ENCODE assay signal across 17 cellular contexts in genomic region chr1:173717238-173717637, GRCh38. TPM values are rescaled to one million over a fixed set of nuclear protein-coding genes. Genes with fewer than 3 reads are reported as not detected.
A peak's percentile ranks its signal among the peaks of the same experiment; 100 is the strongest.
DNase-seq lines count a peak whose midpoint lies in the region; ATAC-seq and TF ChIP-seq lines count a peak whose summit lies in the region.
"Had no signal": no experiment of that assay in that cellular context is flagged by ENCODE, and none has a peak within 500 bp of the region (broad histone marks: within the 10 kb centered on the region; RNA-seq: fewer than 3 reads in every experiment).

No MANE protein-coding gene starts in this region.

- no peaks in the 10 kb centered on the region; the same call in 1 of the 2 replicates for H4K20me1 ChIP-seq in BLaER1
- H4K20me1 ChIP-seq in GM23248 (ENCODE audit: insufficient read depth), result no peaks in the 10 kb centered on the region

- H3K4me3 ChIP-seq in BLaER1 (no peak overlapping the region), GM23248 (no peak overlapping the region), adipocyte (ENCODE audit: low read length) (peak overlapping the region; percentile 97), right lobe of liver (no peak overlapping the region), thyroid gland (replicated peaks in 1 of 3) (no peak overlapping the region)
- H3K4me3 ChIP-seq: uterus had no signal

- H3K9ac ChIP-seq in BLaER1 (no peak overlapping the region), GM23248 (peak overlapping the region; percentile 84; the same call in 1 of the 2 replicates), adipocyte (ENCODE audit: low read length) (no peak overlapping the region)

- H3K27me3 ChIP-seq in BLaER1 (no peaks in the 10 kb centered on the region), GM23248 (replicated peaks; ENCODE audit: insufficient read depth) (no peaks in the 10 kb centered on the region), adipocyte (replicated peaks; ENCODE audit: control insufficient read depth, insufficient read depth, low read length) (no peaks in the 10 kb centered on the region), right lobe of liver (no peaks in the 10 kb centered on the region), thyroid gland (no peaks in the 10 kb centered on the region)
- H3K27me3 ChIP-seq: uterus had no signal

- peak; percentile 26 for DNase-seq in GM23248
- DNase-seq in adipocyte (ENCODE audit: low read depth), result peak; percentile 8
- peak in 1 of 3 donors; percentile 72 for DNase-seq in right lobe of liver
- no peak for DNase-seq in thyroid gland
- DNase-seq in NCI-H1930 (lab: John Stamatoyannopoulos, UW), result no peak
- DNase-seq in DMS79 treated with DMSO at 0.1 percent for 48 hours (lab: John Stamatoyannopoulos, UW), result no peak
- DNase-seq in occipital lobe (lab: John Stamatoyannopoulos, UW), result no peak
- DNase-seq: NCI-H187 treated with DMSO at 0.1 percent for 48 hours; NCI-H69; retina; stimulated activated CD4-positive, alpha-beta T cell treated with anti-CD3 and anti-CD28 coated beads, Interleukin-4, amount 100 ng/mL, for 24 hours; stimulated activated naive CD4-positive, alpha-beta T cell; uterus had no signal

- TF ChIP-seq POLR2A in right lobe of liver (IDR thresholded peaks at IDR 0.05) (no peak), thyroid gland (IDR thresholded peaks at IDR 0.05) (no peak)

- no peak overlapping the region for H3K27ac ChIP-seq in BLaER1
- H3K27ac ChIP-seq in GM23248, result no peak overlapping the region
- H3K27ac ChIP-seq in right lobe of liver, result peak overlapping the region in 2 of 3 donors; percentile 93 to 94
- no peak overlapping the region for H3K27ac ChIP-seq in thyroid gland
- H3K27ac ChIP-seq: uterus had no signal

- no peaks in the 10 kb centered on the region for H3K9me2 ChIP-seq in GM23248 (ENCODE audit: insufficient read depth)

- ATAC-seq in right lobe of liver, result peak; percentile 67 to 78 (median 72)
- ATAC-seq: Right ventricle myocardium inferior had no signal

- no peak overlapping the region for H2AFZ ChIP-seq in GM23248

- peaks cover 26% of the 10 kb centered on the region for H3K36me3 ChIP-seq in BLaER1
- peaks cover 7% of the 10 kb centered on the region; the same call in 1 of the 2 replicates for H3K36me3 ChIP-seq in GM23248 (ENCODE audit: low read depth)
- H3K36me3 ChIP-seq in adipocyte (ENCODE audit: control insufficient read depth, insufficient read depth, low read length, severe bottlenecking), result peaks cover 6% of the 10 kb centered on the region
- no peaks in the 10 kb centered on the region for H3K36me3 ChIP-seq in right lobe of liver
- H3K36me3 ChIP-seq in thyroid gland, result no peaks in the 10 kb centered on the region
- H3K36me3 ChIP-seq: uterus had no signal

- H3K4me1 ChIP-seq in BLaER1 (peaks cover 16% of the 10 kb centered on the region), GM23248 (ENCODE audit: insufficient read depth) (peaks cover 24% of the 10 kb centered on the region), adipocyte (ENCODE audit: control insufficient read depth, insufficient read depth, low read length) (peaks cover 22% of the 10 kb centered on the region), right lobe of liver (peaks cover 0 to 21% (median 6%) of the 10 kb centered on the region in 4 donors), thyroid gland (peaks cover 8 to 9% of the 10 kb centered on the region in 2 donors)
- H3K4me1 ChIP-seq: uterus had no signal

- 42 to 47% methylated on average over 2 of the region's 2 CpGs for WGBS in GM23248 (ENCODE audit: low coverage in 1 of 2, low lambda C conversion rate in 2 of 2, missing lambda C conversion rate in 2 of 2), 2 experiments
- WGBS in right lobe of liver (ENCODE audit: insufficient coverage, low coverage, low lambda C conversion rate, missing lambda C conversion rate), result 14% methylated on average over 2 of the region's 2 CpGs
- 86 to 90% methylated on average over 2 of the region's 2 CpGs for WGBS in thyroid gland, 2 donors

- TF ChIP-seq CTCF in right lobe of liver (IDR thresholded peaks at IDR 0.05) (no peak), thyroid gland (IDR thresholded peaks at IDR 0.05) (no peak)

- H3F3A ChIP-seq in GM23248 (ENCODE audit: insufficient read depth), result peaks cover 14% of the 10 kb centered on the region

- intact Hi-C loops in right lobe of liver (cut with DNase I) (no loop called here), thyroid gland (cut with DNase I) (loop anchor here (10.0 kb wide), 1 partner anchor 292 kb away; no protein-coding TSS in a partner anchor)

- peaks cover 69% of the 10 kb centered on the region for H3K79me2 ChIP-seq in GM23248 (ENCODE audit: insufficient read depth)

- H3K9me3 ChIP-seq in BLaER1 (no peaks in the 10 kb centered on the region), GM23248 (ENCODE audit: low read depth) (no peaks in the 10 kb centered on the region), adipocyte (ENCODE audit: control insufficient read depth, low read length) (no peaks in the 10 kb centered on the region), right lobe of liver (no peaks in the 10 kb centered on the region), thyroid gland (no peaks in the 10 kb centered on the region)
- H3K9me3 ChIP-seq: uterus had no signal

- in situ Hi-C loops in GM23248 (cut with MboI), result no loop called here

- H3K4me2 ChIP-seq in BLaER1 (0 out of 2 replicates have a peak overlapping the region, but pooled peaks have one; percentile 89), GM23248 (ENCODE audit: unreplicated experiment) (peak overlapping the region; percentile 94)

RNA-seq across cellular contexts. Expression of gene KLHL20, which starts 2.5 kb away (rescaled TPM):
- 25.5 and 27.9 TPM in 2 replicates for total RNA-seq in GM23248 (2014; rRNA removed; shearing (Covaris generic))
- polyA plus RNA-seq in GM23248 (2016; fragmentation: Nextera tagmentation; extraction: Ambion mirVana), result 19.2 and 22.7 TPM in 2 replicates
- total RNA-seq in right lobe of liver, result 10 to 100 TPM in 5 of 6 experiments, 1 to 10 TPM in 1; 9.2 to 15.5 (median 12.5) TPM
- total RNA-seq in thyroid gland, result 10 to 100 TPM; 23.2 to 36.4 (median 28.1) TPM
- total RNA-seq in occipital lobe, result 34.9 TPM

RNA-seq across cellular contexts. Expression of gene ANKRD45, which starts 47.6 kb away (rescaled TPM):
- not detected in 2 replicates for total RNA-seq in GM23248 (2014; rRNA removed; shearing (Covaris generic))
- polyA plus RNA-seq in GM23248 (2016; fragmentation: Nextera tagmentation; extraction: Ambion mirVana), result 0.16 TPM in 1 of 2 replicates, not detected in the other
- under 1 TPM in 1 of 6 experiments, not detected in 5; 0.15 TPM for total RNA-seq in right lobe of liver
- total RNA-seq in thyroid gland, result 1 to 10 TPM in 2 of 4 donors, under 1 TPM in 2; 0.27 to 2.3 (median 0.94) TPM
- 26.2 TPM for total RNA-seq in occipital lobe
- total RNA-seq: B cell, LHCN-M2 had no signal

Comparison
In these comparisons a context has a peak if more than half of its experiments do, and no peak if none do; other contexts are left out.
1. H3K27ac ChIP-seq: peak in right lobe of liver (2 of 3); none in BLaER1 (single experiment), GM23248 (single experiment) and thyroid gland (0 of 3).
2. DNase-seq: peak in GM23248 (single experiment) and adipocyte (single experiment); none in thyroid gland (0 of 2), NCI-H1930 (0 of 2), DMS79 treated with DMSO at 0.1 percent for 48 hours (single experiment) and occipital lobe (single experiment).